8 cellular contexts compared by ENCODE assay signal in the genomic region with DNA sequence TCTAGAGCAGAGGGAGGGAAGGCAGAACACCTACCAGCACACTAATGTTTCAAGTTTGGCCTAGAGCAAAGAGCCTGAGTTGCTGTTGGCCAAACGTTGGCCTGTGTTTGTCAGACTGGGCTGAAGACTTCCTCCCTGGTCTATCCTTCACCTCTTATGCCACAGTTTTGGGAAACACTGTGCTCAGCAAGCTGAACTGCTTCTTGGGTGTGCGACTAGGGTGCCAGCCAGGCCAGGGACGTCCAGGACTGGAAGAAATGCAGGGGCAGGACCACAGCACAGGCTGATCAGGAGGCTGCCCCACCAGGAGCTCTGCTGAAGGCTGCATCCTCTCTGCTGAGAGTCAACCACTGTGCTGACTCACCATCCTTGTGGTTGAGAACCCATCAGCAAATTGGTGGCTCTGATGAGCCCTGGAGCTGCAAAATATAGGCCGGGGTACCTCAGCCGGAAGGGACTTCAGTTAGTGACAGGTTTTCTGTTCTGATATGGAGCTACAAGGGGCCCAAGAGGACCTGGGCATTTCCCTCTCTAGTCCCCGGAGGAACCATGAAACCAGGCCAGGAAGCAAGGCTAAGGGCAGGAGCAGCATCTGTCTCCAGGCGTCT.
DNase-seq lines count a peak whose midpoint lies in the region; ATAC-seq, FAIRE-seq and TF ChIP-seq lines count a peak whose summit lies in the region.

No MANE protein-coding gene starts in this region.

- peaks cover 54% of the 10 kb centered on the region for H3K4me1 Mint-ChIP-seq in activated naive CD8-positive, alpha-beta T cell treated with anti-CD3 and anti-CD28 coated beads, Interleukin-2, amount 10 ng/mL, durations not matched to agents 7 days and 5 days
- H3K4me1 Mint-ChIP-seq in glutamatergic neuron (ENCODE audit: low read depth, unreplicated experiment) = no peaks in the 10 kb centered on the region

- no peak for TF ChIP-seq CTCF in glutamatergic neuron (IDR thresholded peaks at IDR 0.05; ENCODE audit: partially characterized antibody, unreplicated experiment)
- TF ChIP-seq CTCF in RWPE1 (conservative IDR thresholded peaks at IDR 0.05; ENCODE audit: low read depth) = no peak

- H3K27ac Mint-ChIP-seq in activated naive CD8-positive, alpha-beta T cell treated with anti-CD3 and anti-CD28 coated beads, Interleukin-2, amount 10 ng/mL, durations not matched to agents 7 days and 5 days = peak overlapping the region; percentile 74
- no peak overlapping the region for H3K27ac Mint-ChIP-seq in glutamatergic neuron (ENCODE audit: unreplicated experiment)

- peak; percentile 62 for ATAC-seq in HG02588 (IDR thresholded peaks at IDR 0.05; ENCODE audit: unreplicated experiment)
- ATAC-seq in SK-N-SH treated with all-trans-retinoic acid at 6 μM for 48 hours = peak; percentile 43
- peak; percentile 94 for ATAC-seq in activated naive CD8-positive, alpha-beta T cell treated with anti-CD3 and anti-CD28 coated beads, Interleukin-2, amount 10 ng/mL, durations not matched to agents 7 days and 5 days (ENCODE audit: low read depth)

- H3K4me3 Mint-ChIP-seq in activated naive CD8-positive, alpha-beta T cell treated with anti-CD3 and anti-CD28 coated beads, Interleukin-2, amount 10 ng/mL, durations not matched to agents 7 days and 5 days = peak overlapping the region; percentile 65
- no peak overlapping the region for H3K4me3 Mint-ChIP-seq in glutamatergic neuron (ENCODE audit: unreplicated experiment)

- H3K9me3 Mint-ChIP-seq in activated naive CD8-positive, alpha-beta T cell treated with anti-CD3 and anti-CD28 coated beads, Interleukin-2, amount 10 ng/mL, durations not matched to agents 7 days and 5 days = peaks cover 1% of the 10 kb centered on the region
- H3K9me3 Mint-ChIP-seq in glutamatergic neuron (ENCODE audit: unreplicated experiment) = no peaks in the 10 kb centered on the region

- FAIRE-seq in GM12892 (lab: Jason Lieb, UNC) = peak; percentile 92

- peaks cover 2% of the 10 kb centered on the region for H3K36me3 Mint-ChIP-seq in activated naive CD8-positive, alpha-beta T cell treated with anti-CD3 and anti-CD28 coated beads, Interleukin-2, amount 10 ng/mL, durations not matched to agents 7 days and 5 days
- no peaks in the 10 kb centered on the region for H3K36me3 Mint-ChIP-seq in glutamatergic neuron (ENCODE audit: unreplicated experiment)

- no peak overlapping the region for H3K27ac ChIP-seq in RWPE1

- peak; percentile 47; the same call in 1 of the 2 replicates for TF ChIP-seq POLR2A in GM12892 (IDR thresholded peaks at IDR 0.05; ENCODE audit: low read depth, low read length)

- POLR2A ChIA-PET in activated naive CD8-positive, alpha-beta T cell treated with anti-CD3 and anti-CD28 coated beads, Interleukin-2, amount 10 ng/mL, durations not matched to agents 7 days and 5 days (lab: Charles Lee) = interaction anchor here (1.1 to 5.4 kb wide), 9 partner anchors 11 to 242 kb away, joined by 3 to 79 read pairs (median 4); partner anchors contain the start of genes FAM98B and RASGRP1
- POLR2A ChIA-PET in RWPE1 (lab: Yijun Ruan, JAX; ENCODE audit: low non-redundant PET) = no interaction called here

- H3K27me3 Mint-ChIP-seq in activated naive CD8-positive, alpha-beta T cell treated with anti-CD3 and anti-CD28 coated beads, Interleukin-2, amount 10 ng/mL, durations not matched to agents 7 days and 5 days = no peaks in the 10 kb centered on the region
- no peaks in the 10 kb centered on the region for H3K27me3 Mint-ChIP-seq in glutamatergic neuron (ENCODE audit: unreplicated experiment)

- CTCF ChIA-PET in RWPE1 (lab: Yijun Ruan, JAX) = interaction anchor here (0.7 to 1.4 kb wide), 2 partner anchors 132 to 250 kb away, joined by 3 read pairs; partner anchors contain the start of gene RASGRP1

- DNase-seq in GM12892 (ENCODE audit: insufficient read length) = no peak
- DNase-seq in activated naive CD8-positive, alpha-beta T cell treated with anti-CD3 and anti-CD28 coated beads, Interleukin-2, amount 10 ng/mL, durations not matched to agents 7 days and 5 days = peak; percentile 68
- DNase-seq in stimulated activated CD4-positive, alpha-beta T cell treated with anti-CD3 and anti-CD28 coated beads, TNF-alpha, amount 100 ng/mL, for 4 hours (ENCODE audit: low read depth in 3 of 3) = peak in 2 of 3 experiments; percentile 42 to 53
- no peak for DNase-seq in SHP77 (lab: John Stamatoyannopoulos, UW)
- no peak for DNase-seq in glutamatergic neuron
- DNase-seq in RWPE1 (ENCODE audit: low spot score) = no peak

TF ChIP-seq in SK-N-SH treated with all-trans-retinoic acid at 6 μM for 48 hours, 23 proteins besides CTCF, POLR2A, EP300 and RAD21:
- TF ChIP-seq TCF4 (CRISPR knock-in tag; IDR thresholded peaks at IDR 0.05; ENCODE audit: borderline replicate concordance) (no peak), SNAI2 (CRISPR knock-in tag; IDR thresholded peaks at IDR 0.05) (no peak), PPARA (CRISPR knock-in tag; IDR thresholded peaks at IDR 0.05; ENCODE audit: borderline replicate concordance) (no peak), ZNF70 (CRISPR knock-in tag; IDR thresholded peaks at IDR 0.05) (no peak)
- TF ChIP-seq, protein P1, sequence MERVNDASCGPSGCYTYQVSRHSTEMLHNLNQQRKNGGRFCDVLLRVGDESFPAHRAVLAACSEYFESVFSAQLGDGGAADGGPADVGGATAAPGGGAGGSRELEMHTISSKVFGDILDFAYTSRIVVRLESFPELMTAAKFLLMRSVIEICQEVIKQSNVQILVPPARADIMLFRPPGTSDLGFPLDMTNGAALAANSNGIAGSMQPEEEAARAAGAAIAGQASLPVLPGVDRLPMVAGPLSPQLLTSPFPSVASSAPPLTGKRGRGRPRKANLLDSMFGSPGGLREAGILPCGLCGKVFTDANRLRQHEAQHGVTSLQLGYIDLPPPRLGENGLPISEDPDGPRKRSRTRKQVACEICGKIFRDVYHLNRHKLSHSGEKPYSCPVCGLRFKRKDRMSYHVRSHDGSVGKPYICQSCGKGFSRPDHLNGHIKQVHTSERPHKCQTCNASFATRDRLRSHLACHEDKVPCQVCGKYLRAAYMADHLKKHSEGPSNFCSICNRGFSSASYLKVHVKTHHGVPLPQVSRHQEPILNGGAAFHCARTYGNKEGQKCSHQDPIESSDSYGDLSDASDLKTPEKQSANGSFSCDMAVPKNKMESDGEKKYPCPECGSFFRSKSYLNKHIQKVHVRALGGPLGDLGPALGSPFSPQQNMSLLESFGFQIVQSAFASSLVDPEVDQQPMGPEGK (CRISPR knock-in tag; IDR thresholded peaks at IDR 0.05; ENCODE audit: borderline replicate concordance) = no peak

Comparison
In these comparisons a context has a peak if more than half of its experiments do, and no peak if none do; other contexts are left out.
1. DNase-seq: peak in activated naive CD8-positive, alpha-beta T cell treated with anti-CD3 and anti-CD28 coated beads, Interleukin-2, amount 10 ng/mL, durations not matched to agents 7 days and 5 days (single experiment) and stimulated activated CD4-positive, alpha-beta T cell treated with anti-CD3 and anti-CD28 coated beads, TNF-alpha, amount 100 ng/mL, for 4 hours (2 of 3); none in GM12892 (single experiment), SHP77 (0 of 2), glutamatergic neuron (single experiment) and RWPE1 (single experiment).
2. ATAC-seq: peak in every context shown above with its lines; median percentile 94 in activated naive CD8-positive, alpha-beta T cell treated with anti-CD3 and anti-CD28 coated beads, Interleukin-2, amount 10 ng/mL, durations not matched to agents 7 days and 5 days; 62 in HG02588; 43 in SK-N-SH treated with all-trans-retinoic acid at 6 μM for 48 hours.